Comparison of ENCODE assay signal across 7 cellular contexts in the genomic region with DNA sequence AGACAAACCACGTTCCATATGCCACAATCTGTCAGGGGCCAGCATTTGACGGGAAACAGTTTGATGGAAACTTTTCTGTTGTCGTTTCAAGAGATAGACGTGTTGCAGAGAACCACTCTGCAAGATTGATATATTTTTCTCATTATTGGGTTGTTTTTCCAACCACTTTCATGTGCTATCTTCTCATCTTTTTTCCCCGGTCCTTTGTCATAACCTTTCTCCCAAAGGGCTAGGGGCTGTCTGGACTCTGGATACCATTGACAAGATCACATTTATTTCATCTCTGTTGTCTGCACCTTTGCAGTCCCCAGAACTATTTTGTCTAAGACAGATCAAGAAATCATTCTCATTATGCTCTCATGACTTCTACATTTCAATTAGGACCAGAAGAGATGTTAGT.
"Had no signal": no experiment of that assay in that cellular context is flagged by ENCODE, and none has a peak within 500 bp of the region (broad histone marks: within the 10 kb centered on the region; RNA-seq: fewer than 3 reads in every experiment).

No MANE protein-coding gene starts in this region.

- H3K27ac Mint-ChIP-seq: IgD-negative memory B cell had no signal

- H3K4me1 Mint-ChIP-seq: IgD-negative memory B cell had no signal

- H3K27ac ChIP-seq: HL-60 had no signal

- DNase-seq: IMR-90, KBM-7, KG1 had no signal

- H3K27me3 Mint-ChIP-seq: IgD-negative memory B cell had no signal

- H3K4me3 Mint-ChIP-seq: IgD-negative memory B cell had no signal

- ATAC-seq: HepG2, K562 had no signal

- H3K4me3 ChIP-seq: K562 had no signal
